16 cellular contexts compared by ENCODE assay signal in genomic region chr5:5341531-5342292, GRCh38.
DNase-seq lines count a peak whose midpoint lies in the region; ATAC-seq and TF ChIP-seq lines count a peak whose summit lies in the region.
"Had no signal": no experiment of that assay in that cellular context is flagged by ENCODE, and none has a peak within 500 bp of the region (broad histone marks: within the 10 kb centered on the region; RNA-seq: fewer than 3 reads in every experiment).

No MANE protein-coding gene starts in this region.

- H3K36me3 ChIP-seq in RWPE2 (ENCODE audit: low read depth) (no peaks in the 10 kb centered on the region), SJCRH30 (no peaks in the 10 kb centered on the region)
- H3K36me3 ChIP-seq: lower lobe of right lung had no signal

- peak; percentile 68 for ATAC-seq in RWPE2 (ENCODE audit: low read depth)
- ATAC-seq in GM21528 (IDR thresholded peaks at IDR 0.05; ENCODE audit: low FRiP score, unreplicated experiment): no peak
- ATAC-seq: lower lobe of right lung had no signal

- H3K4me3 ChIP-seq in RWPE2 (ENCODE audit: severe bottlenecking): no peak overlapping the region
- H3K4me3 ChIP-seq in fibroblast of the aortic adventitia (ENCODE audit: low read depth, low read length): no peak overlapping the region
- no peak overlapping the region for H3K4me3 ChIP-seq in skeletal muscle cell (ENCODE audit: low read depth, low read length)
- no peak overlapping the region for H3K4me3 ChIP-seq in SJCRH30
- H3K4me3 ChIP-seq: lower lobe of right lung had no signal

- H3K27me3 ChIP-seq in RWPE2 (ENCODE audit: insufficient read depth, poor library complexity, severe bottlenecking) (no peaks in the 10 kb centered on the region), SJCRH30 (no peaks in the 10 kb centered on the region)

- TF ChIP-seq CTCF in RWPE2 (IDR thresholded peaks at IDR 0.05; ENCODE audit: poor library complexity, severe bottlenecking) (no peak), fibroblast of the aortic adventitia (IDR thresholded peaks at IDR 0.05; ENCODE audit: insufficient read depth, low read length) (no peak)

- H3K27ac ChIP-seq in RWPE2 (ENCODE audit: poor library complexity, severe bottlenecking): peak overlapping the region; percentile 49
- H3K27ac ChIP-seq in SJCRH30: no peak overlapping the region
- H3K27ac ChIP-seq: lower lobe of right lung had no signal

- H3K9me3 ChIP-seq in RWPE2 (ENCODE audit: severe bottlenecking): no peaks in the 10 kb centered on the region
- no peaks in the 10 kb centered on the region for H3K9me3 ChIP-seq in SJCRH30 (replicated peaks)
- H3K9me3 ChIP-seq: lower lobe of right lung had no signal

- DNase-seq in ELR (ENCODE audit: low read depth) (peak; percentile 69), RWPE2 (ENCODE audit: low spot score) (no peak), fibroblast of the aortic adventitia (ENCODE audit: low read depth) (peak; percentile 53), skeletal muscle cell (ENCODE audit: low read depth) (peak; percentile 43), HPDE6-E6E7 (ENCODE audit: extremely low spot score) (no peak), SIG-M5 treated with dmso at 0.1 percent for 504 hours (lab: John Stamatoyannopoulos, UW; ENCODE audit: unreplicated experiment) (no peak), SJCRH30 (no peak)
- DNase-seq: activated naive CD4-positive, alpha-beta T cell treated with anti-CD3 and anti-CD28 coated beads, Interleukin-2, amount 50 U/mL, for 16 hours; Calu3; effector memory CD4-positive, alpha-beta T cell; lower lobe of right lung; naive B cell; NCI-H2029; NCI-H524; T-helper 9 cell had no signal

- peaks cover 34% of the 10 kb centered on the region for H3K4me1 ChIP-seq in RWPE2 (ENCODE audit: insufficient read depth, poor library complexity, severe bottlenecking)
- no peaks in the 10 kb centered on the region for H3K4me1 ChIP-seq in SJCRH30
- H3K4me1 ChIP-seq: lower lobe of right lung had no signal

Comparison
In these comparisons a context has a peak if more than half of its experiments do, and no peak if none do; other contexts are left out.
1. DNase-seq: peak in ELR (single experiment), fibroblast of the aortic adventitia (single experiment) and skeletal muscle cell (single experiment); none in RWPE2 (single experiment), HPDE6-E6E7 (single experiment), SIG-M5 treated with dmso at 0.1 percent for 504 hours (single experiment) and SJCRH30 (0 of 2).